12 cellular contexts compared by ENCODE assay signal in the genomic region with DNA sequence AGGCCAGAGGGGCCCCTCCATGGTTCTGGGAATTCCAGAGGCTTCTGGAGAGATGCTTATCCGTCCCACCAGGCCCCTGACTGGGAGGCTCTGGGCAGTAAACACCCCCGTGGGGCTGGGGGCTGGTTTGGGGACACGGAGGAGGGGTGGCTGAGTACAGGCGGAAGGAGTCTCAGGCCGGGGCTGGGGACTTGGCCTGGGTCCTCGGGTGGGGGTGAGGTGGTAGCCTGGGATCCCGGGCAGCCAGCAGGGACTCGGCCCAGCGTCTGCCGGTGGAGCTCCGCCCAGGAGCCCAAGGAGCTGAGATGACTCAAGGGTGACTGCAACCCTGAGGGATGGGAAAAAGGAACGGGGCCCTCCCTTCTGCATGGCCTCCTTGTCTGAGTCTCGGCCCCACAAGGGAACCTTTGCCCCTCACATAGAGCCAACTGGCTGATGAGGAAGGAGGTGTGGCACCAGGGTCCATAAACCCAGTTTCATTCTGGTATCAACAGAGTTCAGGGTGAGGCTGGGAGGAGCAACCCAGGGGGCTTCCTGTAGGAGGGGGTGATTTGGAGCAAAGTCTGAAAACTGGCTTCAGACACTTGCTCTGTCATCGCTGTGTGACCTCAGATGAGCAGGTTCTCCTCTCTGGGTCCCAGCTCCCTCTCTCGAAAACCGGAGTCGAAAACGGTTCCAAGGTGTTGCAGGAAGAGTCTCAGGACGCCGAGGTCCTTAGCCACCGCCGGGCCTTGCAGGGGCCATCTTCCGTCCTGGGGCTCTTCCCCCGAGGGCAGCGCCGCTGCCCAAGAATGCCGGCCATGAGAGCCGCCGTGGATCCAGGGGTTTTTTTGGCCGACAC. TPM values are rescaled to one million over a fixed set of nuclear protein-coding genes. Genes with fewer than 3 reads are reported as not detected.
DNase-seq lines count a peak whose midpoint lies in the region; ATAC-seq and TF ChIP-seq lines count a peak whose summit lies in the region.
"Had no signal": no experiment of that assay in that cellular context is flagged by ENCODE, and none has a peak within 500 bp of the region (broad histone marks: within the 10 kb centered on the region; RNA-seq: fewer than 3 reads in every experiment).

No MANE protein-coding gene starts in this region.

- no peaks in the 10 kb centered on the region for H3K9me3 ChIP-seq in prostate gland
- H3K9me3 ChIP-seq in ascending aorta: peaks cover 0 to 7% of the 10 kb centered on the region in 2 donors

- no peak overlapping the region for H3K27ac Mint-ChIP-seq in GM23338

- ATAC-seq in GM23338: peak; percentile 15

- no peak for TF ChIP-seq CTCF in GM23338 (conservative IDR thresholded peaks at IDR 0.05; ENCODE audit: low read depth in 2 of 2)
- TF ChIP-seq CTCF in fibroblast of mammary gland (conservative IDR thresholded peaks at IDR 0.05; ENCODE audit: control insufficient read depth, insufficient read depth, low read depth, low read length): no peak
- TF ChIP-seq CTCF in prostate gland (IDR thresholded peaks at IDR 0.05): no peak
- no peak for TF ChIP-seq CTCF in ascending aorta (IDR thresholded peaks at IDR 0.05)

- H3K36me3 Mint-ChIP-seq in GM23338 (ENCODE audit: low read depth): no peaks in the 10 kb centered on the region

- 54% methylated on average over 30 of the region's 30 CpGs for WGBS in prostate gland

- H3K4me1 ChIP-seq in GM23338 (ENCODE audit: insufficient read depth): no peaks in the 10 kb centered on the region
- H3K4me1 ChIP-seq in prostate gland (replicated peaks): peaks cover 3% of the 10 kb centered on the region
- no peaks in the 10 kb centered on the region for H3K4me1 ChIP-seq in ascending aorta

- no peaks in the 10 kb centered on the region for H4K20me1 ChIP-seq in GM23338 (replicated peaks; ENCODE audit: insufficient read depth)

- peaks cover 4% of the 10 kb centered on the region for H3K27me3 Mint-ChIP-seq in GM23338 (ENCODE audit: insufficient read depth, low read depth, poor library complexity)

- H3F3A ChIP-seq in GM23338 (replicated peaks; ENCODE audit: low read depth): 0 out of 2 replicates have a peak, but pooled peaks cover 7% of the 10 kb centered on the region

- H3K27me3 ChIP-seq in GM23338 (ENCODE audit: insufficient read depth): no peaks in the 10 kb centered on the region
- H3K27me3 ChIP-seq in prostate gland (replicated peaks; ENCODE audit: insufficient read depth): no peaks in the 10 kb centered on the region
- peaks cover 3% of the 10 kb centered on the region for H3K27me3 ChIP-seq in ascending aorta

- peak; percentile 20 for TF ChIP-seq POLR2A in prostate gland (IDR thresholded peaks at IDR 0.05)

- H3K4me1 Mint-ChIP-seq in GM23338: no peaks in the 10 kb centered on the region

- peak overlapping the region; percentile 52; the same call in 1 of the 2 replicates for H2AFZ ChIP-seq in GM23338

- DNase-seq in GM23338 (ENCODE audit: low spot score): no peak
- DNase-seq in RKO (ENCODE audit: low spot score): peak; percentile 86
- peak; percentile 87 for DNase-seq in fibroblast of mammary gland (ENCODE audit: low read depth)
- DNase-seq in prostate gland (ENCODE audit: low spot score): no peak
- DNase-seq in activated gamma-delta T cell (lab: John Stamatoyannopoulos, UW): no peak
- no peak for DNase-seq in ascending aorta (ENCODE audit: low spot score in 2 of 2)
- DNase-seq in NCI-H524 treated with DMSO at 0.1 percent for 48 hours (lab: John Stamatoyannopoulos, UW): no peak
- no peak for DNase-seq in NCI-H526 (lab: John Stamatoyannopoulos, UW)
- DNase-seq: NCI-H2227 treated with DMSO at 0.1 percent for 48 hours had no signal

- H3K9me3 Mint-ChIP-seq in GM23338: peaks cover 10% of the 10 kb centered on the region

- H3K4me3 ChIP-seq in GM23338: no peak overlapping the region
- no peak overlapping the region for H3K4me3 ChIP-seq in fibroblast of mammary gland (ENCODE audit: control insufficient read depth, low read depth, low read length)
- H3K4me3 ChIP-seq in prostate gland: peak overlapping the region in 1 of 2 donors; percentile 24
- no peak overlapping the region for H3K4me3 ChIP-seq in ascending aorta

- H3K36me3 ChIP-seq in GM23338 (ENCODE audit: insufficient read depth) (no peaks in the 10 kb centered on the region), prostate gland (no peaks in the 10 kb centered on the region), ascending aorta (peaks cover 0 to 1% of the 10 kb centered on the region in 2 donors)

- no peaks in the 10 kb centered on the region for H3K79me2 ChIP-seq in GM23338 (replicated peaks; ENCODE audit: insufficient read depth)

- no peaks in the 10 kb centered on the region for H3K9me2 ChIP-seq in GM23338 (ENCODE audit: insufficient read depth)

- H3K27ac ChIP-seq in GM23338 (ENCODE audit: low read depth) (no peak overlapping the region), prostate gland (peak overlapping the region; percentile 44 to 63), ascending aorta (no peak overlapping the region)

- intact Hi-C loops in prostate gland (cut with DNase I): no loop called here
- intact Hi-C loops in ascending aorta (cut with DNase I): no loop called here

- no peak overlapping the region for H3K4me3 Mint-ChIP-seq in GM23338

- no peak overlapping the region; the same call in 1 of the 2 replicates for H3K4me2 ChIP-seq in GM23338

TF ChIP-seq in GM23338, 12 proteins besides CTCF, POLR2A, EP300 and RAD21 (continues in another document):
- TF ChIP-seq ZNF331 (CRISPR knock-in tag; IDR thresholded peaks at IDR 0.05; ENCODE audit: low read depth) (no peak), CREB1 (CRISPR knock-in tag; IDR thresholded peaks at IDR 0.05; ENCODE audit: low read depth) (no peak), POLR2AphosphoS5 (IDR thresholded peaks at IDR 0.05; ENCODE audit: low read depth) (no peak), ZNF114 (CRISPR knock-in tag; IDR thresholded peaks at IDR 0.05) (no peak), EZH2phosphoT487 (IDR thresholded peaks at IDR 0.05; ENCODE audit: unreplicated experiment) (no peak), JUNB (IDR thresholded peaks at IDR 0.05; ENCODE audit: unreplicated experiment) (no peak), EZH2 (IDR thresholded peaks at IDR 0.05; ENCODE audit: low read depth, unreplicated experiment) (no peak), STAT1 (IDR thresholded peaks at IDR 0.05; ENCODE audit: unreplicated experiment) (no peak)
- TF ChIP-seq, protein P1, sequence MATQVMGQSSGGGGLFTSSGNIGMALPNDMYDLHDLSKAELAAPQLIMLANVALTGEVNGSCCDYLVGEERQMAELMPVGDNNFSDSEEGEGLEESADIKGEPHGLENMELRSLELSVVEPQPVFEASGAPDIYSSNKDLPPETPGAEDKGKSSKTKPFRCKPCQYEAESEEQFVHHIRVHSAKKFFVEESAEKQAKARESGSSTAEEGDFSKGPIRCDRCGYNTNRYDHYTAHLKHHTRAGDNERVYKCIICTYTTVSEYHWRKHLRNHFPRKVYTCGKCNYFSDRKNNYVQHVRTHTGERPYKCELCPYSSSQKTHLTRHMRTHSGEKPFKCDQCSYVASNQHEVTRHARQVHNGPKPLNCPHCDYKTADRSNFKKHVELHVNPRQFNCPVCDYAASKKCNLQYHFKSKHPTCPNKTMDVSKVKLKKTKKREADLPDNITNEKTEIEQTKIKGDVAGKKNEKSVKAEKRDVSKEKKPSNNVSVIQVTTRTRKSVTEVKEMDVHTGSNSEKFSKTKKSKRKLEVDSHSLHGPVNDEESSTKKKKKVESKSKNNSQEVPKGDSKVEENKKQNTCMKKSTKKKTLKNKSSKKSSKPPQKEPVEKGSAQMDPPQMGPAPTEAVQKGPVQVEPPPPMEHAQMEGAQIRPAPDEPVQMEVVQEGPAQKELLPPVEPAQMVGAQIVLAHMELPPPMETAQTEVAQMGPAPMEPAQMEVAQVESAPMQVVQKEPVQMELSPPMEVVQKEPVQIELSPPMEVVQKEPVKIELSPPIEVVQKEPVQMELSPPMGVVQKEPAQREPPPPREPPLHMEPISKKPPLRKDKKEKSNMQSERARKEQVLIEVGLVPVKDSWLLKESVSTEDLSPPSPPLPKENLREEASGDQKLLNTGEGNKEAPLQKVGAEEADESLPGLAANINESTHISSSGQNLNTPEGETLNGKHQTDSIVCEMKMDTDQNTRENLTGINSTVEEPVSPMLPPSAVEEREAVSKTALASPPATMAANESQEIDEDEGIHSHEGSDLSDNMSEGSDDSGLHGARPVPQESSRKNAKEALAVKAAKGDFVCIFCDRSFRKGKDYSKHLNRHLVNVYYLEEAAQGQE (IDR thresholded peaks at IDR 0.05; ENCODE audit: unreplicated experiment): no peak
- TF ChIP-seq, protein P2, sequence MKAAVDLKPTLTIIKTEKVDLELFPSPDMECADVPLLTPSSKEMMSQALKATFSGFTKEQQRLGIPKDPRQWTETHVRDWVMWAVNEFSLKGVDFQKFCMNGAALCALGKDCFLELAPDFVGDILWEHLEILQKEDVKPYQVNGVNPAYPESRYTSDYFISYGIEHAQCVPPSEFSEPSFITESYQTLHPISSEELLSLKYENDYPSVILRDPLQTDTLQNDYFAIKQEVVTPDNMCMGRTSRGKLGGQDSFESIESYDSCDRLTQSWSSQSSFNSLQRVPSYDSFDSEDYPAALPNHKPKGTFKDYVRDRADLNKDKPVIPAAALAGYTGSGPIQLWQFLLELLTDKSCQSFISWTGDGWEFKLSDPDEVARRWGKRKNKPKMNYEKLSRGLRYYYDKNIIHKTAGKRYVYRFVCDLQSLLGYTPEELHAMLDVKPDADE (IDR thresholded peaks at IDR 0.05): no peak

RNA-seq across cellular contexts. Expression of a gene that starts 0.8 kb away (rescaled TPM):
- total RNA-seq in GM23338 (2014; rRNA removed; shearing (Covaris generic)): 0.23 and 0.28 TPM in 2 replicates
- polyA plus RNA-seq in GM23338 (2016; fragmentation: Nextera tagmentation; extraction: Ambion mirVana): 0.27 and 0.40 TPM in 2 replicates
- total RNA-seq in prostate gland (1 to 10 TPM; 7.3 to 9.3 TPM), ascending aorta (not detected)

RNA-seq across cellular contexts. Expression of a gene that starts 43.0 kb away (rescaled TPM):
- 21.7 and 26.1 TPM in 2 replicates for total RNA-seq in GM23338 (2014; rRNA removed; shearing (Covaris generic))
- 3.8 and 4.8 TPM in 2 replicates for polyA plus RNA-seq in GM23338 (2016; fragmentation: Nextera tagmentation; extraction: Ambion mirVana)
- 10 to 100 TPM; 40.9 to 58.7 TPM for total RNA-seq in prostate gland
- total RNA-seq in ascending aorta: 107 TPM

RNA-seq across cellular contexts. Expression of a gene that starts 45.5 kb away (rescaled TPM):
- total RNA-seq in GM23338 (2014; rRNA removed; shearing (Covaris generic)): 539 and 552 TPM in 2 replicates
- 632 and 705 TPM in 2 replicates for polyA plus RNA-seq in GM23338 (2016; fragmentation: Nextera tagmentation; extraction: Ambion mirVana)
- total RNA-seq in prostate gland: 100 to 1,000 TPM; 153 to 222 TPM
- total RNA-seq in ascending aorta: 210 TPM

RNA-seq across cellular contexts. Expression of a gene that starts 56.5 kb away (rescaled TPM):
- total RNA-seq in GM23338 (2014; rRNA removed; shearing (Covaris generic)): not detected in 2 replicates
- 0.21 and 0.34 TPM in 2 replicates for polyA plus RNA-seq in GM23338 (2016; fragmentation: Nextera tagmentation; extraction: Ambion mirVana)
- 1 to 10 TPM in 1 of 2 donors, not detected in 1; 1.7 TPM for total RNA-seq in prostate gland
- not detected for total RNA-seq in ascending aorta
- total RNA-seq: sciatic nerve, urinary bladder had no signal
- polyA plus RNA-seq: esophagus, urinary bladder had no signal

Comparison
In these comparisons a context has a peak if more than half of its experiments do, and no peak if none do; other contexts are left out.
1. DNase-seq: peak in RKO (single experiment) and fibroblast of mammary gland (single experiment); none in GM23338 (single experiment), prostate gland (single experiment), activated gamma-delta T cell (single experiment), ascending aorta (0 of 2), NCI-H524 treated with DMSO at 0.1 percent for 48 hours (single experiment) and NCI-H526 (0 of 2).
2. H3K27ac ChIP-seq: peak in prostate gland (2 of 2); none in GM23338 (single experiment) and ascending aorta (0 of 2).